ENCODE assay signal across 15 cellular contexts in genomic region chr2:60355849-60356261, GRCh38.
DNase-seq lines count a peak whose midpoint lies in the region; ATAC-seq and TF ChIP-seq lines count a peak whose summit lies in the region.
"Had no signal": no experiment of that assay in that cellular context is flagged by ENCODE, and none has a peak within 500 bp of the region (broad histone marks: within the 10 kb centered on the region; RNA-seq: fewer than 3 reads in every experiment).

No MANE protein-coding gene starts in this region.

- no peaks in the 10 kb centered on the region for H3K27me3 ChIP-seq in DND-41 (ENCODE audit: insufficient read depth, low read length, poor library complexity)
- H3K27me3 ChIP-seq in esophagus squamous epithelium = no peaks in the 10 kb centered on the region
- H3K27me3 ChIP-seq in psoas muscle (ENCODE audit: insufficient read depth in 3 of 3, low read length in 2 of 3) = no peaks in the 10 kb centered on the region
- no peaks in the 10 kb centered on the region for H3K27me3 ChIP-seq in MG63
- H3K27me3 ChIP-seq: pancreas had no signal

- H2AFZ ChIP-seq in DND-41 (ENCODE audit: low read depth, low read length) = peak overlapping the region; percentile 63

- TF ChIP-seq CTCF in DND-41 (IDR thresholded peaks at IDR 0.05; ENCODE audit: borderline replicate concordance, extremely low read depth, low read length, poor library complexity, severe bottlenecking) (no peak), esophagus squamous epithelium (IDR thresholded peaks at IDR 0.05) (no peak), psoas muscle (IDR thresholded peaks at IDR 0.05) (no peak)

- peak overlapping the region; percentile 66 for H3K27ac ChIP-seq in DND-41 (ENCODE audit: low read length)
- peak overlapping the region in 3 of 4 donors; percentile 76 to 89 (median 85) for H3K27ac ChIP-seq in esophagus squamous epithelium
- H3K27ac ChIP-seq in psoas muscle = no peak overlapping the region
- H3K27ac ChIP-seq: pancreas had no signal

- WGBS in esophagus squamous epithelium, 2 donors = 42% methylated on average over 4 of the region's 4 CpGs
- WGBS in psoas muscle, 3 donors = 51 to 73% (median 60%) methylated on average over 4 of the region's 4 CpGs

- ATAC-seq in DND-41 (ENCODE audit: insufficient read depth, low read depth) = peak; percentile 47
- peak; percentile 8 for ATAC-seq in HG02642 (IDR thresholded peaks at IDR 0.05; ENCODE audit: poor library complexity, unreplicated experiment)
- ATAC-seq in psoas muscle = no peak
- ATAC-seq in HG03469 (IDR thresholded peaks at IDR 0.05; ENCODE audit: unreplicated experiment) = no peak
- ATAC-seq: mucosa of descending colon, pancreas had no signal

- peak overlapping the region; percentile 50 for H3K4me2 ChIP-seq in DND-41 (ENCODE audit: insufficient read depth, low read length)

- no peaks in the 10 kb centered on the region for H3K9me3 ChIP-seq in DND-41 (ENCODE audit: insufficient read depth, low read length, severe bottlenecking)
- no peaks in the 10 kb centered on the region for H3K9me3 ChIP-seq in esophagus squamous epithelium
- no peaks in the 10 kb centered on the region for H3K9me3 ChIP-seq in psoas muscle
- H3K9me3 ChIP-seq in MG63 = no peaks in the 10 kb centered on the region
- H3K9me3 ChIP-seq: mucosa of descending colon, pancreas had no signal

- no peak for TF ChIP-seq POLR2A in esophagus squamous epithelium (IDR thresholded peaks at IDR 0.05)

- H4K20me1 ChIP-seq in DND-41 (ENCODE audit: insufficient read depth, low read length) = no peaks in the 10 kb centered on the region

- H3K9ac ChIP-seq in DND-41 (ENCODE audit: low read depth, low read length) = no peak overlapping the region

- H3K36me3 ChIP-seq in DND-41 (ENCODE audit: insufficient read depth, low read length) = no peaks in the 10 kb centered on the region
- no peaks in the 10 kb centered on the region for H3K36me3 ChIP-seq in esophagus squamous epithelium
- no peaks in the 10 kb centered on the region for H3K36me3 ChIP-seq in psoas muscle (ENCODE audit: insufficient read depth in 1 of 2, low read depth in 1 of 2)
- no peaks in the 10 kb centered on the region for H3K36me3 ChIP-seq in MG63
- H3K36me3 ChIP-seq: pancreas had no signal

- no peaks in the 10 kb centered on the region for H3K79me2 ChIP-seq in DND-41 (ENCODE audit: insufficient read depth, low read length)

- H3K4me1 ChIP-seq in DND-41 (ENCODE audit: insufficient read depth, low read length) (peaks cover 22% of the 10 kb centered on the region), esophagus squamous epithelium (peaks cover 3 to 55% (median 9%) of the 10 kb centered on the region in 3 donors), psoas muscle (no peaks in the 10 kb centered on the region)
- H3K4me1 ChIP-seq: pancreas had no signal

- no peak overlapping the region for H3K4me3 ChIP-seq in DND-41 (ENCODE audit: low read depth in 1 of 2, low read length in 2 of 2)
- no peak overlapping the region for H3K4me3 ChIP-seq in esophagus squamous epithelium
- H3K4me3 ChIP-seq in psoas muscle = no peak overlapping the region
- no peak overlapping the region for H3K4me3 ChIP-seq in MG63
- H3K4me3 ChIP-seq: mucosa of descending colon, pancreas had no signal

- intact Hi-C loops in esophagus squamous epithelium (cut with DNase I) = no loop called here
- intact Hi-C loops in psoas muscle (cut with DNase I) = no loop called here

- DNase-seq in DND-41 = no peak
- peak; percentile 71 for DNase-seq in NOMO-1 treated with DMSO at 0.1 percent for 48 hours (lab: John Stamatoyannopoulos, UW; ENCODE audit: unreplicated experiment)
- DNase-seq in esophagus squamous epithelium (lab: John Stamatoyannopoulos, UW) = no peak
- DNase-seq in psoas muscle = no peak
- no peak for DNase-seq in activated T-cell treated with anti-CD3 and anti-CD28 coated beads, Interleukin-2, amount 50 U/mL, for 1 hour
- DNase-seq in MG63 = no peak
- DNase-seq: amygdala, DMS153, mucosa of descending colon, NCI-H1694, NCI-H526, pancreas, substantia nigra had no signal

Comparison
In these comparisons a context has a peak if more than half of its experiments do, and no peak if none do; other contexts are left out.
1. ATAC-seq: peak in DND-41 (single experiment) and HG02642 (single experiment); none in psoas muscle (0 of 4) and HG03469 (single experiment).